In genomic region chr1:220927442-220927841, GRCh38 we compare ENCODE assay signal across 1 cellular context.
TF ChIP-seq lines count a peak whose summit lies in the region.

No MANE protein-coding gene starts in this region.

TF ChIP-seq in K562, 482 proteins besides CTCF, POLR2A, EP300 and RAD21 (continued from another document):
- TF ChIP-seq STAT5A (IDR thresholded peaks at IDR 0.05; ENCODE audit: borderline replicate concordance, low read length) (peak; percentile 80), MTA1 (IDR thresholded peaks at IDR 0.05; ENCODE audit: borderline replicate concordance) (peak; percentile 58; the same call in 1 of the 2 replicates), ZNF395 (CRISPR knock-in tag; IDR thresholded peaks at IDR 0.05) (peak; percentile 61; the same call in 1 of the 2 replicates), ZNF644 (tag; IDR thresholded peaks at IDR 0.05; ENCODE audit: low read depth) (0 out of 2 replicates have a peak, but pooled peaks have one; percentile 39), NELFE (IDR thresholded peaks at IDR 0.05; ENCODE audit: insufficient read depth, insufficient read length) (no peak), NR0B1 (IDR thresholded peaks at IDR 0.05; ENCODE audit: partially characterized antibody) (no peak), NFE2 (IDR thresholded peaks at IDR 0.05; ENCODE audit: low read depth) (peak; percentile 28; the same call in 1 of the 2 replicates), ZBTB17 (CRISPR knock-in tag; IDR thresholded peaks at IDR 0.05) (peak; percentile 41; the same call in 1 of the 2 replicates), HSF4 (CRISPR knock-in tag; IDR thresholded peaks at IDR 0.05; ENCODE audit: borderline replicate concordance) (no peak), KDM1A (IDR thresholded peaks at IDR 0.05) (peak; percentile 92), TAL1 (IDR thresholded peaks at IDR 0.05) (peak; percentile 91), SOX6 (IDR thresholded peaks at IDR 0.05) (peak; percentile 97)
- TF ChIP-seq, protein P1, sequence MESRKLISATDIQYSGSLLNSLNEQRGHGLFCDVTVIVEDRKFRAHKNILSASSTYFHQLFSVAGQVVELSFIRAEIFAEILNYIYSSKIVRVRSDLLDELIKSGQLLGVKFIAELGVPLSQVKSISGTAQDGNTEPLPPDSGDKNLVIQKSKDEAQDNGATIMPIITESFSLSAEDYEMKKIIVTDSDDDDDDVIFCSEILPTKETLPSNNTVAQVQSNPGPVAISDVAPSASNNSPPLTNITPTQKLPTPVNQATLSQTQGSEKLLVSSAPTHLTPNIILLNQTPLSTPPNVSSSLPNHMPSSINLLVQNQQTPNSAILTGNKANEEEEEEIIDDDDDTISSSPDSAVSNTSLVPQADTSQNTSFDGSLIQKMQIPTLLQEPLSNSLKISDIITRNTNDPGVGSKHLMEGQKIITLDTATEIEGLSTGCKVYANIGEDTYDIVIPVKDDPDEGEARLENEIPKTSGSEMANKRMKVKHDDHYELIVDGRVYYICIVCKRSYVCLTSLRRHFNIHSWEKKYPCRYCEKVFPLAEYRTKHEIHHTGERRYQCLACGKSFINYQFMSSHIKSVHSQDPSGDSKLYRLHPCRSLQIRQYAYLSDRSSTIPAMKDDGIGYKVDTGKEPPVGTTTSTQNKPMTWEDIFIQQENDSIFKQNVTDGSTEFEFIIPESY (CRISPR knock-in tag; IDR thresholded peaks at IDR 0.05): no peak
